In genomic region chr11:61815790-61816735, GRCh38 we compare ENCODE assay signal across 8 cellular contexts. TPM values are rescaled to one million over a fixed set of nuclear protein-coding genes. Genes with fewer than 3 reads are reported as not detected.
DNase-seq lines count a peak whose midpoint lies in the region; ATAC-seq and TF ChIP-seq lines count a peak whose summit lies in the region.

No MANE protein-coding gene starts in this region.

- no peak for TF ChIP-seq EP300 in Ishikawa (IDR thresholded peaks at IDR 0.05; ENCODE audit: borderline replicate concordance)

- peaks cover 37% of the 10 kb centered on the region for H3K36me3 ChIP-seq in SK-N-MC (ENCODE audit: insufficient read depth, low read length)

- intact Hi-C loops in left cardiac atrium (cut with DNase I) (loop anchor here in 1 of 2 donors (5.0 kb wide), 1 partner anchor 36 kb away; no protein-coding TSS in a partner anchor), posterior cingulate gyrus (cut with DNase I) (loop anchor here (5.0 kb wide), 1 partner anchor 76 kb away; the partner anchor contains the start of gene FADS3)

- no peak for TF ChIP-seq RAD21 in Ishikawa (IDR thresholded peaks at IDR 0.05; ENCODE audit: low read depth)

- DNase-seq in DMS53 (lab: John Stamatoyannopoulos, UW), result peak; percentile 96
- no peak for DNase-seq in SK-N-MC (ENCODE audit: low read depth, low spot score)
- peak; percentile 48 for DNase-seq in amniotic epithelial cell (ENCODE audit: low read depth)
- DNase-seq in left cardiac atrium, result peak; percentile 74
- DNase-seq in posterior cingulate gyrus, result peak; percentile 50 to 93 (median 58)
- DNase-seq in KBM-7, result no peak

- ATAC-seq in GM21423 (IDR thresholded peaks at IDR 0.05; ENCODE audit: unreplicated experiment) (peak; percentile 21), left cardiac atrium (peak; percentile 42 to 60)

- H3K27ac ChIP-seq in SK-N-MC, result peak overlapping the region; percentile 94

- in situ Hi-C loops in KBM-7 (cut with MboI; ENCODE audit: low pct_unique_long_range_greater_than_20kb, low sequenced_read_pairs), result no loop called here

- H3K4me3 ChIP-seq in SK-N-MC, result peak overlapping the region; percentile 95

- no peaks in the 10 kb centered on the region for H3K9me3 ChIP-seq in SK-N-MC (ENCODE audit: low read depth, low read length)

- peak overlapping the region; percentile 98 for H3K9ac ChIP-seq in SK-N-MC (ENCODE audit: insufficient read length)

TF ChIP-seq in Ishikawa, 13 proteins besides CTCF, POLR2A, EP300 and RAD21:
- TF ChIP-seq FOXM1 (IDR thresholded peaks at IDR 0.05; ENCODE audit: borderline replicate concordance, low read depth) (no peak), NFIC (IDR thresholded peaks at IDR 0.05) (no peak), TAF1 (IDR thresholded peaks at IDR 0.05; ENCODE audit: low read depth) (no peak), MAX (IDR thresholded peaks at IDR 0.05) (no peak; the same call in 1 of the 2 replicates), CEBPB (IDR thresholded peaks at IDR 0.05) (no peak), USF1 (IDR thresholded peaks at IDR 0.05) (0 out of 2 replicates have a peak, but pooled peaks have one; percentile 10), REST (IDR thresholded peaks at IDR 0.05; ENCODE audit: low read depth) (no peak), CREB1 (IDR thresholded peaks at IDR 0.05; ENCODE audit: low read depth) (no peak), TCF12 (IDR thresholded peaks at IDR 0.05; ENCODE audit: low read depth) (no peak), TEAD4 (IDR thresholded peaks at IDR 0.05) (0 out of 2 replicates have a peak, but pooled peaks have one; percentile 5), YY1 (IDR thresholded peaks at IDR 0.05; ENCODE audit: low read depth) (no peak), ZBTB7A (IDR thresholded peaks at IDR 0.05; ENCODE audit: low read depth) (no peak; the same call in 1 of the 2 replicates), EGR1 (IDR thresholded peaks at IDR 0.05) (no peak)

RNA-seq across cellular contexts. Expression of gene FADS1, which starts 0.7 kb away (rescaled TPM):
- total RNA-seq in left cardiac atrium, result 10 to 100 TPM; 44.9 to 54.1 TPM

RNA-seq across cellular contexts. Expression of gene FADS2, which starts 12.0 kb away (rescaled TPM):
- total RNA-seq in left cardiac atrium, result 10 to 100 TPM; 26.3 to 67.5 TPM

RNA-seq across cellular contexts. Expression of gene FEN1, which starts 23.4 kb away (rescaled TPM):
- 10 to 100 TPM in 1 of 2 donors, 1 to 10 TPM in 1; 9.4 to 11.4 TPM for total RNA-seq in left cardiac atrium

RNA-seq across cellular contexts. Expression of gene TMEM258, which starts 23.7 kb away (rescaled TPM):
- total RNA-seq in left cardiac atrium, result 100 to 1,000 TPM; 112 to 114 TPM

Comparison
In these comparisons a context has a peak if more than half of its experiments do, and no peak if none do; other contexts are left out.
1. DNase-seq: peak in DMS53 (single experiment), amniotic epithelial cell (single experiment), left cardiac atrium (single experiment) and posterior cingulate gyrus (10 of 10); none in SK-N-MC (single experiment) and KBM-7 (single experiment).